18 cellular contexts compared by ENCODE assay signal in genomic region chr6:44085219-44085618, GRCh38.
"Had no signal": no experiment of that assay in that cellular context is flagged by ENCODE, and none has a peak within 500 bp of the region (broad histone marks: within the 10 kb centered on the region; RNA-seq: fewer than 3 reads in every experiment).

No MANE protein-coding gene starts in this region.

- H3K36me3 ChIP-seq: colonic mucosa, neutrophil, transverse colon had no signal

- H3K4me3 ChIP-seq: colonic mucosa, hepatocyte, lung, stomach, thoracic aorta, transverse colon had no signal

- H3K36me3 Mint-ChIP-seq: naive B cell had no signal

- H3K4me2 ChIP-seq: hepatocyte had no signal

- H3K79me2 ChIP-seq: hepatocyte had no signal

- H3K27ac ChIP-seq: colonic mucosa, foreskin keratinocyte, hepatocyte, neutrophil, stomach, thoracic aorta, transverse colon had no signal

- H3K9me3 Mint-ChIP-seq: naive B cell had no signal

- DNase-seq: colonic mucosa; dermis blood vessel endothelial cell; erythroblast; kidney; left ventricle myocardium superior; midbrain; naive B cell; small intestine; stimulated activated CD4-positive, alpha-beta T cell treated with anti-CD3 and anti-CD28 coated beads, Interleukin-12 subunit alpha, Interleukin-12 subunit beta, amount 100 ng/mL, for 4 hours; stimulated activated naive CD4-positive, alpha-beta T cell; stomach; substantia nigra; transverse colon had no signal

- H3K4me1 Mint-ChIP-seq: naive B cell had no signal

- H2AFZ ChIP-seq: hepatocyte had no signal

- H3K9me3 ChIP-seq: colonic mucosa, neutrophil, stomach, thoracic aorta, transverse colon had no signal

- H3K27me3 ChIP-seq: colonic mucosa, foreskin keratinocyte, hepatocyte, neutrophil, stomach, transverse colon had no signal

- H3K27me3 Mint-ChIP-seq: naive B cell had no signal

- H3K4me1 ChIP-seq: colonic mucosa, foreskin keratinocyte, transverse colon had no signal
